Comparison of ENCODE assay signal across 27 cellular contexts in the genomic region with DNA sequence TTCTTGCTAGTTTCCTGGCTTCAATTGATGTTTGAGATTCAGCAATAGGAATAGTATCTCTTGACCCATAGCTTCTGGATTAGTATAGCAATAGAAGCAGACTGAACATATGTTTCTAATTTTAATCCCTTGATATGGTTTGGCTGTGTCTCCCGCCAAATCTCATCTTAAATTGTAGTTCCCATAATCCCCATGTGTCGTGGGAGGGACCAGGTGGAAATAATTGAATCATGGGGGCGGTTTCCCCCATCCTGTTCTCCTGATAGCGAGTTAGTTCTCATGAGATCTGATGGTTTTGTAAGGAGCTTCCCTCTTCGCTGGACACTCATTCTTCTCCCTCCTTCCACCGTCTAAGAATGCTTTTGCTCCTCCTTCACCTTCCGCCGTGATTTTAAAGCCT. TPM values are rescaled to one million over a fixed set of nuclear protein-coding genes. Genes with fewer than 3 reads are reported as not detected.
DNase-seq lines count a peak whose midpoint lies in the region; ATAC-seq and TF ChIP-seq lines count a peak whose summit lies in the region.
"Had no signal": no experiment of that assay in that cellular context is flagged by ENCODE, and none has a peak within 500 bp of the region (broad histone marks: within the 10 kb centered on the region; RNA-seq: fewer than 3 reads in every experiment).

No MANE protein-coding gene starts in this region.

- no peaks in the 10 kb centered on the region for H3K79me1 ChIP-seq in mesenchymal stem cell (replicated peaks; ENCODE audit: low read length, poor library complexity, severe bottlenecking)

- no peak overlapping the region for H3K14ac ChIP-seq in mesenchymal stem cell (ENCODE audit: low read length in 2 of 2)

- H3K9me3 ChIP-seq in mesenchymal stem cell (ENCODE audit: control insufficient read depth, low read length) = no peaks in the 10 kb centered on the region
- H3K9me3 ChIP-seq: BLaER1 treated with 17β-estradiol and CSF1 and Interleukin-3, amounts not matched to agents 10 nM and 100 nM; Peyer's patch; SJCRH30 had no signal

- H3K4me3 ChIP-seq in AG10803 (ENCODE audit: low read length) (no peak overlapping the region), mesenchymal stem cell (ENCODE audit: insufficient read depth in 1 of 2, low read depth in 1 of 2, low read length in 2 of 2) (peak overlapping the region in 1 of 2 experiments; percentile 59)
- H3K4me3 ChIP-seq: BLaER1 treated with 17β-estradiol and CSF1 and Interleukin-3, amounts not matched to agents 10 nM and 100 nM; GM23248; Peyer's patch; SJCRH30 had no signal

- no peak overlapping the region for H3K27ac ChIP-seq in mesenchymal stem cell (ENCODE audit: low read length, poor library complexity, severe bottlenecking)
- H3K27ac ChIP-seq: BLaER1 treated with 17β-estradiol and CSF1 and Interleukin-3, amounts not matched to agents 10 nM and 100 nM; GM23248; Peyer's patch; SJCRH30 had no signal

- DNase-seq in AG10803 (ENCODE audit: low read depth) (peak; percentile 18), NCI-H2227 treated with DMSO at 0.1 percent for 48 hours (lab: John Stamatoyannopoulos, UW) (peak; percentile 10), RPMI7951 (ENCODE audit: low read depth) (peak; percentile 50), mesenchymal stem cell (no peak), DMS53 treated with DMSO at 0.1 percent for 48 hours (lab: John Stamatoyannopoulos, UW; ENCODE audit: unreplicated experiment) (no peak), AG08396 (ENCODE audit: low spot score) (no peak)
- DNase-seq: 8988T; AML-193; CD4-positive, alpha-beta T cell; DMS53; GM23248; H9; IMR-90; KG1; NCI-H1048; NCI-H1417 treated with DMSO at 0.1 percent for 48 hours; NCI-H1694 treated with DMSO at 0.1 percent for 48 hours; NCI-H2081 treated with DMSO at 0.1 percent for 48 hours; NCI-H2171; NCI-H526; OCI-M1; Peyer's patch; SJCRH30; T-cell had no signal

- H2BK15ac ChIP-seq in mesenchymal stem cell (ENCODE audit: low read depth, poor library complexity, severe bottlenecking) = no peak overlapping the region

- peak overlapping the region; percentile 47 for H3K9ac ChIP-seq in mesenchymal stem cell (ENCODE audit: low read length)
- H3K9ac ChIP-seq: BLaER1 treated with 17β-estradiol and CSF1 and Interleukin-3, amounts not matched to agents 10 nM and 100 nM; GM23248 had no signal

- H3K18ac ChIP-seq in mesenchymal stem cell (ENCODE audit: low read depth in 1 of 2, low read length in 2 of 2) = no peak overlapping the region

- no peak overlapping the region for H4K91ac ChIP-seq in mesenchymal stem cell (ENCODE audit: low read length)

- no peak overlapping the region for H3K4ac ChIP-seq in mesenchymal stem cell (ENCODE audit: low read depth in 1 of 2, low read length in 2 of 2)

- H3K23ac ChIP-seq in mesenchymal stem cell (ENCODE audit: low read length in 2 of 2) = no peak overlapping the region

- 73% methylated on average over 4 of the region's 8 CpGs for WGBS in mesenchymal stem cell

- TF ChIP-seq CTCF in AG10803 (conservative IDR thresholded peaks at IDR 0.05; ENCODE audit: low read length) = no peak

- ATAC-seq in GM21381 (IDR thresholded peaks at IDR 0.05; ENCODE audit: unreplicated experiment) = no peak
- ATAC-seq: Right ventricle myocardium inferior, T-cell had no signal

- H2AFZ ChIP-seq in mesenchymal stem cell (ENCODE audit: low read depth, low read length) = no peak overlapping the region
- H2AFZ ChIP-seq: GM23248 had no signal

- no peak overlapping the region for H2BK5ac ChIP-seq in mesenchymal stem cell (ENCODE audit: low read depth, low read length, poor library complexity, severe bottlenecking)

- H2BK120ac ChIP-seq in mesenchymal stem cell (ENCODE audit: low read depth, low read length) = no peak overlapping the region

- H3K27me3 ChIP-seq in mesenchymal stem cell (ENCODE audit: control insufficient read depth in 1 of 2, insufficient read depth in 1 of 2, low read length in 2 of 2) = peaks cover 0 to 5% of the 10 kb centered on the region in 2 experiments
- H3K27me3 ChIP-seq: BLaER1 treated with 17β-estradiol and CSF1 and Interleukin-3, amounts not matched to agents 10 nM and 100 nM; Peyer's patch; SJCRH30 had no signal

- H3K36me3 ChIP-seq in mesenchymal stem cell (ENCODE audit: control insufficient read depth in 1 of 2, insufficient read depth in 2 of 2, low read depth in 1 of 2, low read length in 2 of 2) = no peaks in the 10 kb centered on the region
- H3K36me3 ChIP-seq: BLaER1 treated with 17β-estradiol and CSF1 and Interleukin-3, amounts not matched to agents 10 nM and 100 nM; Peyer's patch; SJCRH30 had no signal

- H3K4me2 ChIP-seq in mesenchymal stem cell (ENCODE audit: low read length, poor library complexity, severe bottlenecking) = no peak overlapping the region
- H3K4me2 ChIP-seq: BLaER1 treated with 17β-estradiol and CSF1 and Interleukin-3, amounts not matched to agents 10 nM and 100 nM had no signal

- no peaks in the 10 kb centered on the region for H3K4me1 ChIP-seq in mesenchymal stem cell (ENCODE audit: control insufficient read depth, insufficient read depth, low read depth, low read length)
- H3K4me1 ChIP-seq: BLaER1 treated with 17β-estradiol and CSF1 and Interleukin-3, amounts not matched to agents 10 nM and 100 nM; Peyer's patch had no signal

- no peak overlapping the region for H2AK5ac ChIP-seq in mesenchymal stem cell (ENCODE audit: low read length, severe bottlenecking)

- no peak overlapping the region for H2BK12ac ChIP-seq in mesenchymal stem cell (ENCODE audit: low read length in 2 of 2)

- no peak overlapping the region for H4K8ac ChIP-seq in mesenchymal stem cell (ENCODE audit: low read length)

RNA-seq across cellular contexts. Expression of a gene that starts 20.1 kb away (rescaled TPM):
- total RNA-seq in RPMI7951 (2014; rRNA removed; shearing (Covaris generic)) = 0.68 TPM in 1 of 2 replicates, not detected in the other
- 0.21 TPM for polyA plus RNA-seq in mesenchymal stem cell (2013, experiment 1 of 2)
- not detected for polyA plus RNA-seq in mesenchymal stem cell (2013, experiment 2 of 2)
- total RNA-seq: CD4-positive, alpha-beta T cell; GM23248; H9; IMR-90; Peyer's patch; T-cell had no signal
- polyA plus RNA-seq: GM23248, IMR-90 had no signal

Comparison
In these comparisons a context has a peak if more than half of its experiments do, and no peak if none do; other contexts are left out.
1. DNase-seq: peak in AG10803 (single experiment), NCI-H2227 treated with DMSO at 0.1 percent for 48 hours (single experiment) and RPMI7951 (single experiment); none in mesenchymal stem cell (single experiment), DMS53 treated with DMSO at 0.1 percent for 48 hours (single experiment) and AG08396 (single experiment).